7 cellular contexts compared by ENCODE assay signal in genomic region chr15:67836477-67836876, GRCh38. TPM values are rescaled to one million over a fixed set of nuclear protein-coding genes. Genes with fewer than 3 reads are reported as not detected.
DNase-seq lines count a peak whose midpoint lies in the region; ATAC-seq and TF ChIP-seq lines count a peak whose summit lies in the region.

No MANE protein-coding gene starts in this region.

- H3K36me3 ChIP-seq in GM06990 (ENCODE audit: control insufficient read depth, insufficient read depth, low read length) (no peaks in the 10 kb centered on the region), ovary (no peaks in the 10 kb centered on the region)

- H3K27ac ChIP-seq in ovary, result no peak overlapping the region

- peaks cover 20% of the 10 kb centered on the region for H3K4me1 ChIP-seq in ovary (ENCODE audit: insufficient read depth)

- TF ChIP-seq CTCF in GM06990 (IDR thresholded peaks at IDR 0.05; ENCODE audit: insufficient read depth, low read length, poor library complexity, severe bottlenecking) (peak; percentile 73), ovary (IDR thresholded peaks at IDR 0.05) (peak; percentile 43 to 49 (median 45))

- DNase-seq in GM06990 (ENCODE audit: extremely low read depth, insufficient read length) (no peak), MV-4-11 (lab: John Stamatoyannopoulos, UW) (peak; percentile 25), erythroblast (lab: John Stamatoyannopoulos, UW) (peak; percentile 47 to 73), ovary (peak in 3 of 5 donors; percentile 59 to 66 (median 64)), NCI-H1436 treated with DMSO at 0.1 percent for 48 hours (lab: John Stamatoyannopoulos, UW) (no peak)
- peak; percentile 87 for DNase-seq in activated CD4-positive, alpha-beta T cell treated with anti-CD3 and anti-CD28 coated beads, Interleukin-2, amount 10 ng/mL, durations not matched to agents 24 days and 14 days

- H3K4me3 ChIP-seq in GM06990 (replicated peaks; ENCODE audit: low read depth, low read length), result no peak overlapping the region
- peak overlapping the region; percentile 27 for H3K4me3 ChIP-seq in ovary

- H3K27ac Mint-ChIP-seq in activated CD4-positive, alpha-beta T cell treated with anti-CD3 and anti-CD28 coated beads, Interleukin-2, amount 10 ng/mL, durations not matched to agents 24 days and 14 days, result no peak overlapping the region

- intact Hi-C loops in activated CD4-positive, alpha-beta T cell treated with anti-CD3 and anti-CD28 coated beads, Interleukin-2, amount 10 ng/mL, durations not matched to agents 24 days and 14 days (cut with micrococcal nuclease), result loop anchor here (1.0 to 10.0 kb wide), 5 partner anchors 74 to 1132 kb away; partner anchors contain the start of gene SMAD6
- intact Hi-C loops in ovary (cut with DNase I), result loop anchor here (5.0 to 10.0 kb wide), 6 partner anchors 294 to 892 kb away; partner anchors contain the start of genes C15orf61 (in 1 of the 4) and MAP2K5 (in 1 of the 4)

- 35 to 37% (median 37%) methylated on average over 8 of the region's 8 CpGs for WGBS in ovary, 3 donors

- no peaks in the 10 kb centered on the region for H3K9me3 Mint-ChIP-seq in activated CD4-positive, alpha-beta T cell treated with anti-CD3 and anti-CD28 coated beads, Interleukin-2, amount 10 ng/mL, durations not matched to agents 24 days and 14 days

- H3K4me1 Mint-ChIP-seq in activated CD4-positive, alpha-beta T cell treated with anti-CD3 and anti-CD28 coated beads, Interleukin-2, amount 10 ng/mL, durations not matched to agents 24 days and 14 days, result peaks cover 38% of the 10 kb centered on the region

- TF ChIP-seq POLR2A in erythroblast (IDR thresholded peaks at IDR 0.05; ENCODE audit: low read length) (no peak), ovary (IDR thresholded peaks at IDR 0.05) (no peak)

- H3K4me3 Mint-ChIP-seq in activated CD4-positive, alpha-beta T cell treated with anti-CD3 and anti-CD28 coated beads, Interleukin-2, amount 10 ng/mL, durations not matched to agents 24 days and 14 days, result peak overlapping the region; percentile 74

- no peaks in the 10 kb centered on the region for H3K9me3 ChIP-seq in ovary

- no peak for TF ChIP-seq EP300 in ovary (IDR thresholded peaks at IDR 0.05)

- peaks cover 68% of the 10 kb centered on the region for H3K27me3 Mint-ChIP-seq in activated CD4-positive, alpha-beta T cell treated with anti-CD3 and anti-CD28 coated beads, Interleukin-2, amount 10 ng/mL, durations not matched to agents 24 days and 14 days

- ATAC-seq in HG02610 (IDR thresholded peaks at IDR 0.05; ENCODE audit: unreplicated experiment), result no peak

- H3K36me3 Mint-ChIP-seq in activated CD4-positive, alpha-beta T cell treated with anti-CD3 and anti-CD28 coated beads, Interleukin-2, amount 10 ng/mL, durations not matched to agents 24 days and 14 days (ENCODE audit: low read depth), result peaks cover 3% of the 10 kb centered on the region

- H3K27me3 ChIP-seq in GM06990 (replicated peaks; ENCODE audit: control insufficient read depth, insufficient read depth, low read length) (peaks cover 6% of the 10 kb centered on the region), ovary (peaks cover 5% of the 10 kb centered on the region)

RNA-seq across cellular contexts. Expression of gene RNU6-1, which starts 3.4 kb away (rescaled TPM):
- total RNA-seq in activated CD4-positive, alpha-beta T cell treated with anti-CD3 and anti-CD28 coated beads, Interleukin-2, amount 10 ng/mL, durations not matched to agents 24 days and 14 days, result not detected in 2 replicates
- total RNA-seq in ovary, result not detected
- polyA plus RNA-seq in ovary, result not detected

RNA-seq across cellular contexts. Expression of gene SKOR1, which starts 11.2 kb away (rescaled TPM):
- total RNA-seq in activated CD4-positive, alpha-beta T cell treated with anti-CD3 and anti-CD28 coated beads, Interleukin-2, amount 10 ng/mL, durations not matched to agents 24 days and 14 days, result 0.09 and 0.14 TPM in 2 replicates
- total RNA-seq in ovary, result 1 to 10 TPM in 2 of 7 donors, under 1 TPM in 5; 0.34 to 1.2 (median 0.92) TPM
- under 1 TPM; 0.05 to 0.67 TPM for polyA plus RNA-seq in ovary

Comparison
In these comparisons a context has a peak if more than half of its experiments do, and no peak if none do; other contexts are left out.
1. DNase-seq: peak in MV-4-11 (single experiment), activated CD4-positive, alpha-beta T cell treated with anti-CD3 and anti-CD28 coated beads, Interleukin-2, amount 10 ng/mL, durations not matched to agents 24 days and 14 days (single experiment), erythroblast (2 of 2) and ovary (3 of 5); none in GM06990 (single experiment) and NCI-H1436 treated with DMSO at 0.1 percent for 48 hours (single experiment).